ENCODE assay signal across 26 cellular contexts in genomic region chr13:32636711-32637110, GRCh38. TPM values are rescaled to one million over a fixed set of nuclear protein-coding genes. Genes with fewer than 3 reads are reported as not detected.
DNase-seq lines count a peak whose midpoint lies in the region; ATAC-seq, FAIRE-seq and TF ChIP-seq lines count a peak whose summit lies in the region.
"Had no signal": no experiment of that assay in that cellular context is flagged by ENCODE, and none has a peak within 500 bp of the region (broad histone marks: within the 10 kb centered on the region; RNA-seq: fewer than 3 reads in every experiment).

No MANE protein-coding gene starts in this region.

- H2AFZ ChIP-seq in IMR-90 (replicated peaks; ENCODE audit: low read length, poor library complexity): no peak overlapping the region
- H2AFZ ChIP-seq in K562 (ENCODE audit: low read depth, low read length): no peak overlapping the region
- H2AFZ ChIP-seq in neuronal stem cell (ENCODE audit: low read length): no peak overlapping the region

- H3K14ac ChIP-seq in IMR-90 (replicated peaks; ENCODE audit: low read depth, low read length): no peak overlapping the region
- H3K14ac ChIP-seq in neuronal stem cell (ENCODE audit: low read length): no peak overlapping the region

- POLR2A ChIA-PET in IMR-90 (lab: Charles Lee; ENCODE audit: unreplicated experiment) (no interaction called here), K562 (lab: Yijun Ruan, JAX) (no interaction called here)

- H3K23ac ChIP-seq in IMR-90 (ENCODE audit: low read depth, low read length) (peak overlapping the region; percentile 38; the same call in 1 of the 2 replicates), neuronal stem cell (ENCODE audit: low read depth, low read length, poor library complexity) (no peak overlapping the region)

- H3K56ac ChIP-seq in IMR-90 (ENCODE audit: extremely low read depth, insufficient read depth, low read length): no peak overlapping the region

- peaks cover 58% of the 10 kb centered on the region for H3K79me2 ChIP-seq in K562 (ENCODE audit: control insufficient read depth, insufficient read depth, low read length)

- H2BK120ac ChIP-seq in IMR-90 (ENCODE audit: low read depth, low read length): no peak overlapping the region
- no peak overlapping the region for H2BK120ac ChIP-seq in neuronal stem cell (ENCODE audit: low read depth, low read length)

- no peak overlapping the region for H4K5ac ChIP-seq in IMR-90 (ENCODE audit: low read depth, low read length)

- TF ChIP-seq CTCF in IMR-90 (conservative IDR thresholded peaks at IDR 0.05; ENCODE audit: low read depth, low read length) (no peak), K562 (IDR thresholded peaks at IDR 0.05 in 2 of 3, conservative IDR thresholded peaks at IDR 0.05 in 1 of 3; ENCODE audit: insufficient read depth in 2 of 3, low read depth in 1 of 3, low read length in 3 of 3) (no peak), GM13977 (IDR thresholded peaks at IDR 0.05; ENCODE audit: extremely low read depth, insufficient read depth, missing control alignments) (no peak)

- in situ Hi-C loops in IMR-90 (cut with MboI; ENCODE audit: low sequenced_read_pairs): no loop called here
- in situ Hi-C loops in K562 (cut with MboI): no loop called here
- in situ Hi-C loops in GM13977 (cut with MboI; ENCODE audit: low pct_unique_long_range_greater_than_20kb, low sequenced_read_pairs, unreplicated experiment): loop anchor here (25.0 kb wide), 1 partner anchor 901 kb away; no protein-coding TSS in a partner anchor

- no peak overlapping the region for H2BK15ac ChIP-seq in IMR-90 (ENCODE audit: low read depth, low read length)
- no peak overlapping the region for H2BK15ac ChIP-seq in neuronal stem cell (ENCODE audit: low read length)

- H2AK9ac ChIP-seq in IMR-90 (replicated peaks; ENCODE audit: low read depth, low read length, poor library complexity): no peak overlapping the region

- H3K4me3 ChIP-seq in IMR-90 (ENCODE audit: insufficient read depth, low read depth, low read length) (no peak overlapping the region), K562 (no peak overlapping the region), neuronal stem cell (ENCODE audit: low read length in 2 of 2) (no peak overlapping the region)
- H3K4me3 ChIP-seq: BLaER1 had no signal

- no peaks in the 10 kb centered on the region for H4K20me1 ChIP-seq in IMR-90 (ENCODE audit: insufficient read depth, low read length)
- H4K20me1 ChIP-seq in K562 (replicated peaks; ENCODE audit: control insufficient read depth, insufficient read depth, low read length): 0 out of 2 replicates have a peak, but pooled peaks cover 8% of the 10 kb centered on the region

- H3K4me2 ChIP-seq in IMR-90 (ENCODE audit: low read depth, low read length) (no peak overlapping the region), K562 (ENCODE audit: insufficient read depth, low read length) (no peak overlapping the region), neuronal stem cell (ENCODE audit: insufficient read depth, low read length, poor library complexity, severe bottlenecking) (no peak overlapping the region)
- H3K4me2 ChIP-seq: BLaER1 had no signal

- TF ChIP-seq EP300 in K562 (IDR thresholded peaks at IDR 0.05; ENCODE audit: low read length): no peak

- H2BK20ac ChIP-seq in IMR-90 (ENCODE audit: low read depth, low read length): no peak overlapping the region

- dilution Hi-C loops in IMR-90 (cut with HindIII; ENCODE audit: low sequenced_read_pairs, unreplicated experiment): no loop called here

- H4K91ac ChIP-seq in IMR-90 (ENCODE audit: insufficient read depth, low read depth, low read length) (no peak overlapping the region), neuronal stem cell (ENCODE audit: low read depth, low read length, poor library complexity) (no peak overlapping the region)

- H3K4me1 ChIP-seq in IMR-90 (ENCODE audit: control insufficient read depth, insufficient read depth, low read length): no peaks in the 10 kb centered on the region
- H3K4me1 ChIP-seq in K562 (replicated peaks in 1 of 2; ENCODE audit: control insufficient read depth in 2 of 2, insufficient read depth in 2 of 2, low read length in 2 of 2): no peaks in the 10 kb centered on the region; a peak in 4 of 5 replicates
- H3K4me1 ChIP-seq in neuronal stem cell (ENCODE audit: control insufficient read depth in 2 of 2, insufficient read depth in 1 of 2, low read depth in 1 of 2, low read length in 2 of 2): peaks cover 4 to 14% of the 10 kb centered on the region in 2 donors

- TF ChIP-seq RAD21 in IMR-90 (IDR thresholded peaks at IDR 0.05; ENCODE audit: low read length) (no peak), K562 (CRISPR knock-in tag; conservative IDR thresholded peaks at IDR 0.05 in 1 of 2, IDR thresholded peaks at IDR 0.05 in 1 of 2) (no peak)

- no peak overlapping the region for H3K4ac ChIP-seq in IMR-90 (ENCODE audit: low read depth, low read length)
- H3K4ac ChIP-seq in neuronal stem cell (ENCODE audit: low read length): no peak overlapping the region

- H3K27ac ChIP-seq in IMR-90 (ENCODE audit: insufficient read depth, low read length) (no peak overlapping the region), K562 (ENCODE audit: extremely low read depth, low read depth, low read length) (no peak overlapping the region), neuronal stem cell (replicated peaks; ENCODE audit: low read length) (no peak overlapping the region)
- H3K27ac ChIP-seq: BLaER1 had no signal

- 0 out of 2 replicates have a peak, but pooled peaks cover 3% of the 10 kb centered on the region for H3K9me1 ChIP-seq in IMR-90 (ENCODE audit: insufficient read depth, low read length)
- no peaks in the 10 kb centered on the region for H3K9me1 ChIP-seq in K562 (ENCODE audit: control insufficient read depth, insufficient read depth, low read length)

- H3K36me3 ChIP-seq in IMR-90 (ENCODE audit: control insufficient read depth, insufficient read depth, low read length) (no peaks in the 10 kb centered on the region), K562 (ENCODE audit: control insufficient read depth, insufficient read depth, low read length) (no peaks in the 10 kb centered on the region), neuronal stem cell (replicated peaks in 1 of 2; ENCODE audit: control insufficient read depth in 2 of 2, insufficient read depth in 2 of 2, low read length in 2 of 2) (no peaks in the 10 kb centered on the region)
- H3K36me3 ChIP-seq: BE2C had no signal

- H2BK12ac ChIP-seq in neuronal stem cell (ENCODE audit: low read length): no peak overlapping the region

- H3K9me3 ChIP-seq in IMR-90 (ENCODE audit: control insufficient read depth, insufficient read depth, low read length): no peaks in the 10 kb centered on the region
- H3K9me3 ChIP-seq in K562 (replicated peaks; ENCODE audit: control insufficient read depth, insufficient read depth, low read depth, low read length): no peaks in the 10 kb centered on the region
- no peaks in the 10 kb centered on the region for H3K9me3 ChIP-seq in neuronal stem cell (replicated peaks in 1 of 2; ENCODE audit: control insufficient read depth in 2 of 2, insufficient read depth in 1 of 2, low read depth in 1 of 2, low read length in 2 of 2)
- H3K9me3 ChIP-seq: BE2C, BLaER1 had no signal

- H3K18ac ChIP-seq in IMR-90 (ENCODE audit: low read depth, low read length): no peak overlapping the region
- no peak overlapping the region for H3K18ac ChIP-seq in neuronal stem cell (ENCODE audit: low read length)

- no peaks in the 10 kb centered on the region for H3K27me3 ChIP-seq in IMR-90 (ENCODE audit: control insufficient read depth, insufficient read depth, low read length)
- no peaks in the 10 kb centered on the region for H3K27me3 ChIP-seq in K562 (ENCODE audit: control insufficient read depth in 2 of 2, insufficient read depth in 2 of 2, low read length in 2 of 2)
- no peaks in the 10 kb centered on the region for H3K27me3 ChIP-seq in neuronal stem cell (ENCODE audit: control insufficient read depth in 3 of 3, insufficient read depth in 3 of 3, low read depth in 1 of 3, low read length in 3 of 3)
- H3K27me3 ChIP-seq: BE2C, BLaER1 had no signal

- H2AK5ac ChIP-seq in IMR-90 (ENCODE audit: low read depth, low read length) (no peak overlapping the region), neuronal stem cell (ENCODE audit: low read depth, low read length) (no peak overlapping the region)

- no CpG with 5 or more reads among the region's 1 CpG for WGBS in IMR-90 (ENCODE audit: extremely low coverage in 2 of 2, insufficient read length in 1 of 2), 2 experiments
- 60% methylated on average over 1 of the region's 1 CpG for WGBS in K562 (ENCODE audit: insufficient coverage, low coverage, missing lambda C conversion rate)
- WGBS in neuronal stem cell (ENCODE audit: extremely low coverage in 2 of 2, insufficient read length in 2 of 2, insufficient replicate concordance in 1 of 2), 2 donors: no CpG with 5 or more reads among the region's 1 CpG

- H2BK5ac ChIP-seq in IMR-90 (ENCODE audit: low read depth, low read length, poor library complexity, severe bottlenecking) (no peak overlapping the region), neuronal stem cell (ENCODE audit: low read length) (no peak overlapping the region)

- FAIRE-seq in GM19239 (lab: Jason Lieb, UNC): peak; percentile 62
- FAIRE-seq in K562 (lab: Jason Lieb, UNC): no peak
- FAIRE-seq: A204.1, GM12892 had no signal

- CTCF ChIA-PET in IMR-90 (lab: Yijun Ruan, JAX) (interaction anchor here (0.8 kb wide), 1 partner anchor 32 kb away, joined by 4 read pairs; no protein-coding TSS in a partner anchor), K562 (lab: Yijun Ruan, JAX; ENCODE audit: low intra/inter-chr PET ratio) (no interaction called here)

- BruUV-seq in IMR-90 (replicated peaks; lab: Mats Ljungman, UMichigan) (no TSS peak), K562 (replicated peaks; lab: Mats Ljungman, UMichigan) (no TSS peak)

- ATAC-seq in IMR-90 (ENCODE audit: low read depth) (no peak), K562 (no peak), HG03571 (IDR thresholded peaks at IDR 0.05; ENCODE audit: unreplicated experiment) (no peak)
- ATAC-seq in activated CD4-positive, CD25-positive, alpha-beta regulatory T cell treated with anti-CD3 and anti-CD28 coated beads, Interleukin-2, amount 50 U/mL, for 24 hours: no peak

- H4K8ac ChIP-seq in IMR-90 (ENCODE audit: low read depth in 2 of 2, low read length in 2 of 2): no peak overlapping the region
- H4K8ac ChIP-seq in neuronal stem cell (ENCODE audit: low read depth, low read length): no peak overlapping the region

- H3K79me1 ChIP-seq in IMR-90 (ENCODE audit: low read depth in 1 of 2, low read length in 2 of 2) (peaks cover 12 to 31% of the 10 kb centered on the region in 2 experiments), neuronal stem cell (ENCODE audit: low read depth, low read length) (peaks cover 3% of the 10 kb centered on the region)

- H3K9ac ChIP-seq in IMR-90 (ENCODE audit: low read depth, low read length) (no peak overlapping the region), K562 (ENCODE audit: insufficient read depth in 1 of 2, low read depth in 2 of 2, low read length in 2 of 2) (no peak overlapping the region), neuronal stem cell (ENCODE audit: low read depth, low read length, poor library complexity) (no peak overlapping the region)
- H3K9ac ChIP-seq: BLaER1 had no signal

- intact Hi-C loops in IMR-90 (cut with micrococcal nuclease): loop anchor here (10.0 kb wide), 1 partner anchor 58 kb away; no protein-coding TSS in a partner anchor
- intact Hi-C loops in K562 (cut with micrococcal nuclease): no loop called here

- TF ChIP-seq POLR2A in IMR-90 (IDR thresholded peaks at IDR 0.05; ENCODE audit: low read depth, low read length) (no peak), K562 (conservative IDR thresholded peaks at IDR 0.05) (no peak)

- DNase-seq in GM19239 (ENCODE audit: insufficient read length, low spot score) (no peak), IMR-90 (no peak), K562 (ENCODE audit: extremely low read depth in 1 of 4, low spot score in 3 of 4) (no peak), neuronal stem cell (ENCODE audit: low spot score) (peak; percentile 31), GM13977 (ENCODE audit: low spot score) (no peak), epidermal melanocyte (ENCODE audit: insufficient read length, low spot score) (no peak)
- DNase-seq: 8988T; ACHN; BE2C; C1 segment of cervical spinal cord; CD4-positive, alpha-beta memory T cell; CD4-positive, CD25-positive, alpha-beta regulatory T cell; CD8-positive, alpha-beta memory T cell; COR-L47; DMS 273 treated with DMSO at 0.1 percent for 48 hours; DMS153; DMS53; DMS79; DND-41; EL; GDM1 had no signal

RNA-seq across cellular contexts. Expression of gene PDS5B, which starts 50.5 kb away (rescaled TPM):
- total RNA-seq in IMR-90 (2012; rRNA removed) (20.1 and 26.7 TPM in 2 replicates), K562 (2014; rRNA removed) (13.1 and 13.5 TPM in 2 replicates), K562 (2014; rRNA removed; fragmentation: Illumina TruSeq; extraction: Trizol) (14.4 and 15.6 TPM in 2 replicates), K562 (2015; rRNA removed; fragmentation: Illumina TruSeq; extraction: Trizol) (19.3 and 20.8 TPM in 2 replicates), K562 (2021) (23.7 TPM in 2 replicates)
- polyA plus RNA-seq in IMR-90 (2012; rRNA removed) (5.0 and 6.2 TPM in 2 replicates), K562 (2011; rRNA removed) (6.2 and 10.2 TPM in 2 replicates), K562 (2014; fragmentation: Illumina TruSeq; extraction: Trizol) (12.6 and 19.2 TPM in 2 replicates), K562 (2014; fragmentation: Nextera tagmentation; extraction: Ambion mirVana) (1 to 10 TPM; 6.2 TPM), K562 (2014; rRNA removed) (10.6 and 13.0 TPM in 2 replicates)
- polyA plus RNA-seq in IMR-90 (2012; cell fraction: cytosol; rRNA removed): 0.56 and 0.86 TPM in 2 replicates
- polyA plus RNA-seq in IMR-90 (2012; cell fraction: nucleus; rRNA removed; ENCODE audit: low replicate concordance): 0.81 and 8.1 TPM in 2 replicates
- total RNA-seq in K562 (2011; cell fraction: chromatin; rRNA removed; ENCODE audit: low replicate concordance): 12.8 and 71.8 TPM in 2 replicates
- 5.8 and 9.7 TPM in 2 replicates for total RNA-seq in K562 (2011; cell fraction: nucleolus; rRNA removed)
- total RNA-seq in K562 (2011; cell fraction: nucleoplasm; rRNA removed): 20.5 and 29.9 TPM in 2 replicates
- 1.9 and 2.9 TPM in 2 replicates for polyA plus RNA-seq in K562 (2011; cell fraction: cytosol; rRNA removed)
- 5.9 and 7.5 TPM in 2 replicates for polyA plus RNA-seq in K562 (2011; cell fraction: nucleus; rRNA removed)
- polyA plus RNA-seq in K562 (2012): 6.5 and 10.7 TPM in 2 replicates
- 31.5 and 31.8 TPM in 2 replicates for polyA minus RNA-seq in K562 (2011; rRNA and poly(A)+ RNA removed)
- polyA minus RNA-seq in K562 (2011; cell fraction: cytosol; rRNA and poly(A)+ RNA removed): 12.0 and 20.3 TPM in 2 replicates
- 20.5 and 34.2 TPM in 2 replicates for polyA minus RNA-seq in K562 (2011; cell fraction: nucleus; rRNA and poly(A)+ RNA removed)
- polyA plus RNA-seq in neuronal stem cell (2013, experiment 1 of 2): 56.8 TPM
- polyA plus RNA-seq in neuronal stem cell (2013, experiment 2 of 2): 59.9 TPM
